In genomic region chr9:16099901-16100300, GRCh38 we compare ENCODE assay signal across 19 cellular contexts.
"Had no signal": no experiment of that assay in that cellular context is flagged by ENCODE, and none has a peak within 500 bp of the region (broad histone marks: within the 10 kb centered on the region; RNA-seq: fewer than 3 reads in every experiment).

No MANE protein-coding gene starts in this region.

- H3K27me3 Mint-ChIP-seq: activated B cell treated with CpG ODN at 0.5 μM for 24 hours; activated CD4-positive, alpha-beta T cell treated with anti-CD3 and anti-CD28 coated beads, Interleukin-2, amount 10 ng/mL, durations not matched to agents 7 days and 5 days; central memory CD8-positive, alpha-beta T cell had no signal

- DNase-seq: activated B cell treated with CpG ODN at 0.5 μM for 24 hours; activated CD4-positive, alpha-beta T cell treated with anti-CD3 and anti-CD28 coated beads, Interleukin-2, amount 10 ng/mL, durations not matched to agents 7 days and 5 days; activated CD8-positive, alpha-beta memory T cell treated with anti-CD3 and anti-CD28 coated beads, Interleukin-2, amount 50 U/mL, for 48 hours; activated gamma-delta T cell; activated T-cell treated with anti-CD3 and anti-CD28 coated beads, Interleukin-2, amount 50 U/mL, for 72 hours; cortex of kidney; effector CD4-positive, alpha-beta T cell; islet precursor cell; naive thymus-derived CD4-positive, alpha-beta T cell; stimulated activated CD4-positive, alpha-beta T cell treated with anti-CD3 and anti-CD28 coated beads, Interleukin-12 subunit alpha, Interleukin-12 subunit beta, amount 100 ng/mL, for 4 hours; stimulated activated CD4-positive, alpha-beta T cell treated with anti-CD3 and anti-CD28 coated beads, Interleukin-2, amount 100 ng/mL, for 24 hours; transverse colon had no signal

- H3K36me3 ChIP-seq: transverse colon had no signal

- H3K9me3 Mint-ChIP-seq: activated B cell treated with CpG ODN at 0.5 μM for 24 hours; activated CD4-positive, alpha-beta T cell treated with anti-CD3 and anti-CD28 coated beads, Interleukin-2, amount 10 ng/mL, durations not matched to agents 7 days and 5 days; T-helper 2 cell treated with Interferon-gamma antibody and Interleukin-4, amounts not matched to agents 5 μg/mL and 100 μg/mL, for 36 hours had no signal

- H3K4me3 Mint-ChIP-seq: activated B cell treated with CpG ODN at 0.5 μM for 24 hours; activated CD4-positive, alpha-beta T cell treated with anti-CD3 and anti-CD28 coated beads, Interleukin-2, amount 10 ng/mL, durations not matched to agents 7 days and 5 days; activated T-cell treated with anti-CD3 and anti-CD28 coated beads, Interleukin-2, amount 50 U/mL, for 72 hours; central memory CD8-positive, alpha-beta T cell; naive thymus-derived CD4-positive, alpha-beta T cell; T-helper 2 cell treated with Interferon-gamma antibody and Interleukin-4, amounts not matched to agents 5 μg/mL and 100 μg/mL, for 36 hours had no signal

- H3K27me3 ChIP-seq: transverse colon had no signal

- FAIRE-seq: endothelial cell of umbilical vein, frontal cortex had no signal

- H3K36me3 Mint-ChIP-seq: naive thymus-derived CD4-positive, alpha-beta T cell had no signal

- H3K27ac Mint-ChIP-seq: activated B cell treated with CpG ODN at 0.5 μM for 24 hours; activated CD4-positive, alpha-beta T cell treated with anti-CD3 and anti-CD28 coated beads, Interleukin-2, amount 10 ng/mL, durations not matched to agents 7 days and 5 days; activated naive CD4-positive, alpha-beta T cell treated with anti-CD3 and anti-CD28 coated beads, Interleukin-2, amount 50 U/mL, for 72 hours; activated T-cell treated with anti-CD3 and anti-CD28 coated beads, Interleukin-2, amount 50 U/mL, for 72 hours; naive thymus-derived CD4-positive, alpha-beta T cell; T-helper 2 cell treated with Interferon-gamma antibody and Interleukin-4, amounts not matched to agents 5 μg/mL and 100 μg/mL, for 36 hours had no signal

- H3K4me1 Mint-ChIP-seq: activated B cell treated with CpG ODN at 0.5 μM for 24 hours; activated CD4-positive, alpha-beta T cell treated with anti-CD3 and anti-CD28 coated beads, Interleukin-2, amount 10 ng/mL, durations not matched to agents 7 days and 5 days; central memory CD8-positive, alpha-beta T cell; naive thymus-derived CD4-positive, alpha-beta T cell had no signal

- H3K4me3 ChIP-seq: lung, mucosa of descending colon, transverse colon had no signal
